ENCODE assay signal across 15 cellular contexts in genomic region chr3:17901893-17902292, GRCh38.
DNase-seq lines count a peak whose midpoint lies in the region; ATAC-seq and TF ChIP-seq lines count a peak whose summit lies in the region.
"Had no signal": no experiment of that assay in that cellular context is flagged by ENCODE, and none has a peak within 500 bp of the region (broad histone marks: within the 10 kb centered on the region; RNA-seq: fewer than 3 reads in every experiment).

No MANE protein-coding gene starts in this region.

- no peaks in the 10 kb centered on the region for H3K79me2 ChIP-seq in DND-41 (ENCODE audit: insufficient read depth, low read length)
- H3K79me2 ChIP-seq in H9 (ENCODE audit: insufficient read depth, low read length) = 0 out of 2 replicates have a peak, but pooled peaks cover 2% of the 10 kb centered on the region

- peaks cover 10% of the 10 kb centered on the region for H3K9me3 ChIP-seq in DND-41 (ENCODE audit: insufficient read depth, low read length, severe bottlenecking)
- H3K9me3 ChIP-seq in endodermal cell (ENCODE audit: control insufficient read depth, low read length) = peaks cover 12% of the 10 kb centered on the region
- no peaks in the 10 kb centered on the region for H3K9me3 ChIP-seq in H9 (ENCODE audit: control insufficient read depth, low read depth, low read length)
- H3K9me3 ChIP-seq: SJSA1 had no signal

- WGBS in endodermal cell (ENCODE audit: insufficient coverage in 1 of 2, insufficient read length in 1 of 2), 2 experiments = 82 to 100% methylated on average over 1 of the region's 1 CpG
- no CpG with 5 or more reads among the region's 1 CpG for WGBS in H9 (ENCODE audit: extremely low coverage, insufficient read length, low lambda C conversion rate)

- H2BK15ac ChIP-seq in H9 (ENCODE audit: low read depth, low read length) = no peak overlapping the region

- H3K27me3 ChIP-seq in DND-41 (ENCODE audit: insufficient read depth, low read length, poor library complexity) (no peaks in the 10 kb centered on the region), endodermal cell (ENCODE audit: control insufficient read depth, insufficient read depth, low read length, poor library complexity, severe bottlenecking) (no peaks in the 10 kb centered on the region), H9 (ENCODE audit: insufficient read depth, low read length) (no peaks in the 10 kb centered on the region)
- H3K27me3 ChIP-seq: SJSA1 had no signal

- H3K4me1 Mint-ChIP-seq in endodermal cell (peaks cover 11% of the 10 kb centered on the region), H9 (peaks cover 0 to 3% of the 10 kb centered on the region in 2 experiments; a peak in 1 of 4 replicates)

- H3K4ac ChIP-seq in H9 (ENCODE audit: low read depth, low read length) = no peak overlapping the region

- H2AK5ac ChIP-seq in H9 (ENCODE audit: insufficient read length, low read length) = no peak overlapping the region

- H3K4me1 ChIP-seq in DND-41 (ENCODE audit: insufficient read depth, low read length) (peaks cover 56% of the 10 kb centered on the region), endodermal cell (ENCODE audit: control insufficient read depth, insufficient read depth, low read length) (no peaks in the 10 kb centered on the region), H9 (ENCODE audit: insufficient read depth, low read length) (no peaks in the 10 kb centered on the region)
- H3K4me1 ChIP-seq: psoas muscle, SJSA1 had no signal

- no peak overlapping the region for H3K56ac ChIP-seq in H9 (ENCODE audit: insufficient read length, low read depth, low read length)

- H3K9me3 Mint-ChIP-seq in endodermal cell (peaks cover 19% of the 10 kb centered on the region), H9 (peaks cover 7 to 8% of the 10 kb centered on the region in 2 experiments; a peak in 3 of 5 replicates)
- H3K9me3 Mint-ChIP-seq: type B pancreatic cell had no signal

- no peak for TF ChIP-seq CTCF in DND-41 (IDR thresholded peaks at IDR 0.05; ENCODE audit: borderline replicate concordance, extremely low read depth, low read length, poor library complexity, severe bottlenecking)
- TF ChIP-seq CTCF in endodermal cell (conservative IDR thresholded peaks at IDR 0.05) = no peak
- TF ChIP-seq CTCF in H9 (conservative IDR thresholded peaks at IDR 0.05) = no peak

- H3K4me2 ChIP-seq in DND-41 (ENCODE audit: insufficient read depth, low read length) (peak overlapping the region; percentile 35; the same call in 1 of the 2 replicates), H9 (ENCODE audit: insufficient read depth, insufficient read length, low read length) (no peak overlapping the region)

- peak; percentile 25; the same call in 2 of the 3 replicates for ATAC-seq in DND-41 (ENCODE audit: insufficient read depth, low read depth)
- ATAC-seq in GM19395 (IDR thresholded peaks at IDR 0.05; ENCODE audit: unreplicated experiment) = peak; percentile 91
- ATAC-seq in HG03103 (IDR thresholded peaks at IDR 0.05; ENCODE audit: low read depth, unreplicated experiment) = peak; percentile 96
- ATAC-seq: activated naive CD8-positive, alpha-beta T cell treated with anti-CD3 and anti-CD28 coated beads, Interleukin-2, amount 50 U/mL, for 24 hours; psoas muscle had no signal

- H3K27ac Mint-ChIP-seq in endodermal cell (no peak overlapping the region), H9 (no peak overlapping the region)
- H3K27ac Mint-ChIP-seq: activated naive CD8-positive, alpha-beta T cell treated with anti-CD3 and anti-CD28 coated beads, Interleukin-2, amount 50 U/mL, for 24 hours; type B pancreatic cell had no signal

- H3K36me3 Mint-ChIP-seq in endodermal cell (ENCODE audit: low read depth) = peaks cover 28% of the 10 kb centered on the region
- H3K36me3 Mint-ChIP-seq in H9 (ENCODE audit: insufficient read depth in 1 of 3, low read depth in 3 of 3) = peaks cover 3 to 18% (median 12%) of the 10 kb centered on the region in 3 experiments; a peak in 6 of 7 replicates
- H3K36me3 Mint-ChIP-seq: type B pancreatic cell had no signal

- H3T11ph ChIP-seq in H9 (ENCODE audit: low read length) = no peak overlapping the region

- no peak overlapping the region for H3K4me3 Mint-ChIP-seq in endodermal cell
- H3K4me3 Mint-ChIP-seq in H9 = no peak overlapping the region
- H3K4me3 Mint-ChIP-seq: activated naive CD8-positive, alpha-beta T cell treated with anti-CD3 and anti-CD28 coated beads, Interleukin-2, amount 50 U/mL, for 24 hours; type B pancreatic cell had no signal

- H3K4me3 ChIP-seq in DND-41 (ENCODE audit: low read depth in 1 of 2, low read length in 2 of 2) = no peak overlapping the region
- no peak overlapping the region for H3K4me3 ChIP-seq in endodermal cell (ENCODE audit: low read length)
- H3K4me3 ChIP-seq: psoas muscle, SJSA1 had no signal

- no peak overlapping the region for H2BK12ac ChIP-seq in H9 (ENCODE audit: insufficient read length, low read depth, low read length)

- H3K36me3 ChIP-seq in DND-41 (ENCODE audit: insufficient read depth, low read length) (no peaks in the 10 kb centered on the region), endodermal cell (ENCODE audit: control insufficient read depth, insufficient read depth, low read length) (no peaks in the 10 kb centered on the region)
- H3K36me3 ChIP-seq: SJSA1 had no signal

- H2BK5ac ChIP-seq in H9 (ENCODE audit: insufficient read length, low read length) = no peak overlapping the region

- peaks cover 10% of the 10 kb centered on the region for H3K79me1 ChIP-seq in H9 (ENCODE audit: insufficient read depth, low read depth, low read length, poor library complexity, severe bottlenecking)

- H3K27ac ChIP-seq in DND-41 (ENCODE audit: low read length) (peak overlapping the region; percentile 74), endodermal cell (ENCODE audit: low read depth, low read length) (no peak overlapping the region), H9 (ENCODE audit: insufficient read length, low read depth, low read length) (no peak overlapping the region)
- H3K27ac ChIP-seq: psoas muscle, SJSA1 had no signal

- no peak overlapping the region for H3K18ac ChIP-seq in H9 (ENCODE audit: insufficient read length, low read depth, low read length)

- H2BK120ac ChIP-seq in H9 (ENCODE audit: low read depth, low read length, poor library complexity, severe bottlenecking) = no peak overlapping the region

- no peak overlapping the region for H2BK20ac ChIP-seq in H9 (ENCODE audit: low read depth, low read length, poor library complexity, severe bottlenecking)

- peak overlapping the region; percentile 34; the same call in 1 of the 2 replicates for H2AFZ ChIP-seq in DND-41 (ENCODE audit: low read depth, low read length)
- no peak overlapping the region for H2AFZ ChIP-seq in H9 (ENCODE audit: low read length)

- H4K91ac ChIP-seq in H9 (ENCODE audit: insufficient read length, low read depth, low read length) = no peak overlapping the region

- H3K14ac ChIP-seq in H9 (ENCODE audit: insufficient read depth, low read length) = no peak overlapping the region

- H4K5ac ChIP-seq in H9 (ENCODE audit: insufficient read length, low read depth, low read length) = no peak overlapping the region

- H3K23ac ChIP-seq in H9 (ENCODE audit: insufficient read length, low read depth, low read length) = no peak overlapping the region

- DNase-seq in DND-41 (no peak), NAMALWA (ENCODE audit: low spot score) (peak; percentile 26), endodermal cell (no peak), head of caudate nucleus (no peak), H9 (no peak), NK-92 (lab: John Stamatoyannopoulos, UW; ENCODE audit: unreplicated experiment) (no peak)
- DNase-seq: activated naive CD8-positive, alpha-beta T cell treated with anti-CD3 and anti-CD28 coated beads, Interleukin-2, amount 50 U/mL, for 24 hours; effector memory CD4-positive, alpha-beta T cell; hypothalamus; NCI-H446; psoas muscle had no signal

- no peaks in the 10 kb centered on the region for H4K20me1 ChIP-seq in DND-41 (ENCODE audit: insufficient read depth, low read length)
- no peaks in the 10 kb centered on the region for H4K20me1 ChIP-seq in H9 (ENCODE audit: control insufficient read depth, insufficient read depth, insufficient read length)

- intact Hi-C loops in head of caudate nucleus (cut with DNase I) = no loop called here

- H3K23me2 ChIP-seq in H9 (ENCODE audit: insufficient read length, low read depth, low read length, poor library complexity, severe bottlenecking) = no peaks in the 10 kb centered on the region

- H4K8ac ChIP-seq in H9 (replicated peaks; ENCODE audit: insufficient read length, low read depth, low read length) = no peak overlapping the region

- H3K27me3 Mint-ChIP-seq in endodermal cell (ENCODE audit: insufficient read depth) (no peaks in the 10 kb centered on the region), H9 (ENCODE audit: low read depth) (no peaks in the 10 kb centered on the region)
- H3K27me3 Mint-ChIP-seq: type B pancreatic cell had no signal

- H3K9ac ChIP-seq in DND-41 (ENCODE audit: low read depth, low read length) (peak overlapping the region; percentile 23), endodermal cell (ENCODE audit: extremely low read depth, low read length, poor library complexity, severe bottlenecking) (no peak overlapping the region), H9 (ENCODE audit: extremely low read depth, insufficient read length, low read length) (no peak overlapping the region)

Comparison
In these comparisons a context has a peak if more than half of its experiments do, and no peak if none do; other contexts are left out.
1. ATAC-seq: peak in every context shown above with its lines; median percentile 96 in HG03103; 91 in GM19395; 25 in DND-41.